Comparison of ENCODE assay signal across 8 cellular contexts in the genomic region with DNA sequence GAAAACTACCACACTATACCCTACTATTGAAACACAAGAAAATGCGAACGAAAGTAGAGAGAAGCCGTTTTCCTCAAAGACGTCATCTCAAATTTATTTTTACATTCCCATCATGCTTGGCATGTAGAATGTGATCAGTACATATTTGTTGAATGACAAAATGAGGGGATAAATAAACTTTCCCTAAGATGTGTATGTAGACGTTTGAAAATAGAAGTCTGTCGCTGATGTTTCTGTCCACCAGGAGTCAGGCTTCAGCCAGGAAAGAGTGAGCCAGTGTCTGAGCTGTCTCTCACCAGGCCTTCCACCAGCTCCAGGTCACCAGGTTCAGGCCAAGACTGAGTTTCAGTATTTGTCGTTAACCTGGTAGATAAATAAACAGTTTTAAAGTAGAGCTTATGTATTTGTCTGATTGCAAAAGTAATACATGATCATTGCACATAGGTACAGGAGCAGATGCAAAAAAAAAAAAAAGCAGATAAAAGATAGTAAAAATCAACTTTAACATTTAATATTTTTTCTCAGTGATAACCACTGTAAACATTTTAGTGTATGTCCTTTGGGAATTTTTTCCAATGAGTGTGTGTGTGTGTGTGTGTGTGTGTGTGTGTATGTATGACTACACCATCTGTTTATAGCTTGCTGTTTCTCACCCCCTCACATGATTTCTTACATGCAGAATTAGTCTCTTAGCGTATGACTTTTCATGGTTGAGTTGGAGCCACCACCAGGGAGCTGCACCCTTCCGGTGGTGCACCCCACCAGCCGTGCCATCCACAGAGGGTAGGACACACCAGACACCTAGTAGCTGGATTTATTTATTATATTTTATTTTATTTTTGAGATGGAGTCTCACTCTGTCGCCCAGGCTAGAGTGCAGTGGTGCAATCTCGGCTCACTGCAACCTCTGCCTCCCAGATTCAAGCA. TPM values are rescaled to one million over a fixed set of nuclear protein-coding genes. Genes with fewer than 3 reads are reported as not detected.
A peak's percentile ranks its signal among the peaks of the same experiment; 100 is the strongest.
DNase-seq lines count a peak whose midpoint lies in the region; ATAC-seq and TF ChIP-seq lines count a peak whose summit lies in the region.

No MANE protein-coding gene starts in this region.

- H2AFZ ChIP-seq in GM23338, result no peak overlapping the region

- peak overlapping the region; percentile 94 for H3K27ac Mint-ChIP-seq in GM23338

- peak; percentile 83 to 88 for TF ChIP-seq CTCF in GM23338 (conservative IDR thresholded peaks at IDR 0.05; ENCODE audit: low read depth in 2 of 2)
- TF ChIP-seq CTCF in WI38 (IDR thresholded peaks at IDR 0.05; ENCODE audit: low read depth, low read length), result peak; percentile 69
- TF ChIP-seq CTCF in lower lobe of right lung (IDR thresholded peaks at IDR 0.05), result peak; percentile 82

- DNase-seq in DMS153 (lab: John Stamatoyannopoulos, UW), result peak; percentile 7
- DNase-seq in GM23338 (ENCODE audit: low spot score), result peak; percentile 87
- DNase-seq in NCI-H2196 treated with DMSO at 0.1 percent for 48 hours (lab: John Stamatoyannopoulos, UW; ENCODE audit: unreplicated experiment), result peak; percentile 63
- DNase-seq in effector CD4-positive, alpha-beta T cell, result peak; percentile 24
- peak; percentile 69 for DNase-seq in lower lobe of right lung
- DNase-seq in stimulated activated CD8-positive, alpha-beta memory T cell treated with anti-CD3 and anti-CD28 coated beads, Interleukin-15, amount 100 ng/mL, for 1 hour (ENCODE audit: low read depth), result peak; percentile 20
- DNase-seq in NCI-H187 treated with DMSO at 0.1 percent for 48 hours (lab: John Stamatoyannopoulos, UW), result no peak

- H3K27ac ChIP-seq in GM23338 (ENCODE audit: low read depth) (no peak overlapping the region), lower lobe of right lung (peak overlapping the region; percentile 75)

- H3K9me3 ChIP-seq in lower lobe of right lung, result no peaks in the 10 kb centered on the region

- H3K4me3 Mint-ChIP-seq in GM23338, result no peak overlapping the region

- H3K27me3 ChIP-seq in GM23338 (ENCODE audit: insufficient read depth) (no peaks in the 10 kb centered on the region), lower lobe of right lung (ENCODE audit: low read depth) (no peaks in the 10 kb centered on the region)

- H3K79me2 ChIP-seq in GM23338 (replicated peaks; ENCODE audit: insufficient read depth), result peaks cover 14% of the 10 kb centered on the region; the same call in 1 of the 2 replicates

- ATAC-seq in GM23338 (peak; percentile 92), lower lobe of right lung (peak; percentile 87 to 93)

- H3K36me3 ChIP-seq in GM23338 (ENCODE audit: insufficient read depth) (no peaks in the 10 kb centered on the region), lower lobe of right lung (peaks cover 3% of the 10 kb centered on the region)

- H4K20me1 ChIP-seq in GM23338 (replicated peaks; ENCODE audit: insufficient read depth), result no peaks in the 10 kb centered on the region

- no peaks in the 10 kb centered on the region for H3F3A ChIP-seq in GM23338 (replicated peaks; ENCODE audit: low read depth)

- H3K4me1 ChIP-seq in GM23338 (ENCODE audit: insufficient read depth) (peaks cover 3% of the 10 kb centered on the region; the same call in 1 of the 2 replicates), lower lobe of right lung (peaks cover 52% of the 10 kb centered on the region)

- H3K4me3 ChIP-seq in GM23338 (no peak overlapping the region), WI38 (ENCODE audit: low read depth, low read length) (peak overlapping the region; percentile 49), lower lobe of right lung (no peak overlapping the region)

- peaks cover 13% of the 10 kb centered on the region for H3K36me3 Mint-ChIP-seq in GM23338 (ENCODE audit: low read depth)

- no peaks in the 10 kb centered on the region; the same call in 2 of the 3 replicates for H3K9me3 Mint-ChIP-seq in GM23338

- peaks cover 19% of the 10 kb centered on the region for H3K4me1 Mint-ChIP-seq in GM23338

- no peaks in the 10 kb centered on the region for H3K9me2 ChIP-seq in GM23338 (ENCODE audit: insufficient read depth)

- no peak overlapping the region for H3K4me2 ChIP-seq in GM23338

- H3K27me3 Mint-ChIP-seq in GM23338 (ENCODE audit: insufficient read depth, low read depth, poor library complexity), result no peaks in the 10 kb centered on the region

- intact Hi-C loops in lower lobe of right lung (cut with DNase I), result loop anchor here (10.0 kb wide), 1 partner anchor 53 kb away; the partner anchor contains the start of gene SERPINB1

TF ChIP-seq in GM23338, 12 proteins besides CTCF, POLR2A, EP300 and RAD21 (continues in another document):
- TF ChIP-seq ZNF114 (CRISPR knock-in tag; IDR thresholded peaks at IDR 0.05), result no peak
- no peak for TF ChIP-seq ZNF331 (CRISPR knock-in tag; IDR thresholded peaks at IDR 0.05; ENCODE audit: low read depth)
- no peak for TF ChIP-seq POLR2AphosphoS5 (IDR thresholded peaks at IDR 0.05; ENCODE audit: low read depth)
- TF ChIP-seq ZNF462 (CRISPR knock-in tag; IDR thresholded peaks at IDR 0.05), result no peak
- no peak for TF ChIP-seq STAT1 (IDR thresholded peaks at IDR 0.05; ENCODE audit: unreplicated experiment)

RNA-seq across cellular contexts. Expression of gene WRNIP1, which starts 26.2 kb away (rescaled TPM):
- 50.4 and 66.0 TPM in 2 replicates for total RNA-seq in GM23338 (2014; rRNA removed; shearing (Covaris generic))
- 27.6 and 34.8 TPM in 2 replicates for polyA plus RNA-seq in GM23338 (2016; fragmentation: Nextera tagmentation; extraction: Ambion mirVana)
- total RNA-seq in lower lobe of right lung, result 45.1 TPM

RNA-seq across cellular contexts. Expression of gene MYLK4, which starts 40.7 kb away (rescaled TPM):
- total RNA-seq in GM23338 (2014; rRNA removed; shearing (Covaris generic)), result 0.12 and 0.17 TPM in 2 replicates
- 0.03 TPM in 2 replicates for polyA plus RNA-seq in GM23338 (2016; fragmentation: Nextera tagmentation; extraction: Ambion mirVana)
- 0.56 TPM for total RNA-seq in lower lobe of right lung

RNA-seq across cellular contexts. Expression of gene SERPINB1, which starts 50.3 kb away (rescaled TPM):
- 5.6 and 8.4 TPM in 2 replicates for total RNA-seq in GM23338 (2014; rRNA removed; shearing (Covaris generic))
- polyA plus RNA-seq in GM23338 (2016; fragmentation: Nextera tagmentation; extraction: Ambion mirVana), result 6.5 and 7.2 TPM in 2 replicates
- total RNA-seq in lower lobe of right lung, result 125 TPM

Comparison
In these comparisons a context has a peak if more than half of its experiments do, and no peak if none do; other contexts are left out.
1. RNA of gene SERPINB1, which starts 50.3 kb away (total RNA-seq): 125 TPM in lower lobe of right lung (single experiment); 5.6 to 8.4 TPM in GM23338; every median in the first group is over 10 times any median in the second.
2. Peak in every context shown above with its lines, with median percentiles within 50 percentile points of each other: CTCF ChIP-seq.